Comparison of ENCODE assay signal across 28 cellular contexts in the genomic region with DNA sequence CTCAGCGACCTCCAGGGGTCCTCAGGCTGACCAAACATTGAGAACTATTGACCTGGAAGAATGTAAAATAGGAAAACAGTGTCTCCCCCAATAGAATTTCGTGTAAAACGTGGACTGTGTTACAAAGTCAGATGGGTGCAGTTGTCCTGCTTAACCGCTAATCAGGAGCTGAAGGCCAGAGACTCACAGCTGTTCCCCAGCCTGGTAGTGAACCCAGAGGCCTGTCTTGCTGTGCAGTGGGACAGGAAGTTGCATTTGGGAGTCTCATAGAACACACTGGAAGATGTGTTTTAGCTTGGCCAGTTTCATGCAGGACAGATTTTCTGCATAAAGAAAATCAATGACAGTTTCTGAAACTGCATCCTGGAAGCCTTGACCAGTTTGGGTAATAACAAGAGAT.
"Had no signal": no experiment of that assay in that cellular context is flagged by ENCODE, and none has a peak within 500 bp of the region (broad histone marks: within the 10 kb centered on the region; RNA-seq: fewer than 3 reads in every experiment).

No MANE protein-coding gene starts in this region.

- ATAC-seq: activated CD4-positive, CD25-positive, alpha-beta regulatory T cell treated with anti-CD3 and anti-CD28 coated beads, Interleukin-2, amount 50 U/mL, for 24 hours; natural killer cell treated with Interleukin-12 subunit alpha and Interleukin-12 subunit beta and Interleukin-15 and Interleukin-18, amount 100 ng/mL, for 72 hours; stimulated activated naive B cell treated with anti-CD40 and anti-IgM and Interleukin-4, amounts not matched to agents 10 μg/mL and 1 μg/mL and 100 μg/mL, for 72 hours; upper lobe of right lung had no signal

- DNase-seq: activated CD4-positive, alpha-beta T cell treated with anti-CD3 and anti-CD28 coated beads for 48 hours; activated CD4-positive, alpha-beta T cell treated with anti-CD3 and anti-CD28 coated beads, Interleukin-2, amount 50 U/mL, for 48 hours; activated CD8-positive, alpha-beta memory T cell treated with anti-CD3 and anti-CD28 coated beads for 24 hours; activated effector memory CD4-positive, alpha-beta T cell treated with anti-CD3 and anti-CD28 coated beads, Interleukin-2, amount 50 U/mL, for 16 hours; activated naive CD4-positive, alpha-beta T cell treated with anti-CD3 and anti-CD28 coated beads, Interleukin-2, amount 10 ng/mL, durations not matched to agents 7 days and 5 days; activated naive CD8-positive, alpha-beta T cell treated with anti-CD3 and anti-CD28 coated beads, Interleukin-2, amount 10 ng/mL, durations not matched to agents 7 days and 5 days; activated T-cell treated with anti-CD3 and anti-CD28 coated beads, Interleukin-2, amount 50 U/mL, for 1 hour; cerebellar nuclear complex; colonic mucosa; effector CD8-positive, alpha-beta T cell; esophagus squamous epithelium; midbrain; stimulated activated CD4-positive, alpha-beta T cell treated with anti-CD3 and anti-CD28 coated beads, Interleukin-15, amount 100 ng/mL, for 24 hours; stimulated activated CD4-positive, alpha-beta T cell treated with anti-CD3 and anti-CD28 coated beads, Interleukin-2, amount 100 ng/mL, for 24 hours; stimulated activated naive B cell treated with anti-CD40 and anti-IgM and Interleukin-4, amounts not matched to agents 10 μg/mL and 1 μg/mL and 100 μg/mL, for 72 hours; stomach; T-helper 9 cell; thyroid gland; upper lobe of right lung had no signal

- H3K4me3 ChIP-seq: ascending aorta, cardiac muscle cell, colonic mucosa, esophagus squamous epithelium, stomach, thyroid gland, upper lobe of right lung had no signal

- H3K4me1 ChIP-seq: colonic mucosa had no signal

- H3K27me3 ChIP-seq: ascending aorta, cardiac muscle cell, colonic mucosa, esophagus squamous epithelium, stomach, thyroid gland, upper lobe of right lung had no signal

- H3K9me3 ChIP-seq: ascending aorta, colonic mucosa, esophagus squamous epithelium, stomach, thyroid gland, upper lobe of right lung had no signal

- FAIRE-seq: endometrium, islet of Langerhans, TTC549 had no signal

- H3K36me3 ChIP-seq: cardiac muscle cell, colonic mucosa had no signal

- H3K27ac ChIP-seq: ascending aorta, colonic mucosa, epithelial cell of prostate, esophagus squamous epithelium, stomach, upper lobe of right lung, VCaP had no signal
